11 cellular contexts compared by ENCODE assay signal in genomic region chr1:67771152-67771551, GRCh38.
A peak's percentile ranks its signal among the peaks of the same experiment; 100 is the strongest.
DNase-seq lines count a peak whose midpoint lies in the region; ATAC-seq and TF ChIP-seq lines count a peak whose summit lies in the region.
"Had no signal": no experiment of that assay in that cellular context is flagged by ENCODE, and none has a peak within 500 bp of the region (broad histone marks: within the 10 kb centered on the region; RNA-seq: fewer than 3 reads in every experiment).

No MANE protein-coding gene starts in this region.

- H3K27me3 ChIP-seq in DND-41 (ENCODE audit: insufficient read depth, low read length, poor library complexity) = peaks cover 36% of the 10 kb centered on the region
- H3K27me3 ChIP-seq: upper lobe of left lung had no signal

- no peak overlapping the region for H2AFZ ChIP-seq in DND-41 (ENCODE audit: low read depth, low read length)

- H3K4me3 ChIP-seq in DND-41 (ENCODE audit: low read depth in 1 of 2, low read length in 2 of 2) = no peak overlapping the region
- H3K4me3 ChIP-seq: upper lobe of left lung had no signal

- H3K4me1 Mint-ChIP-seq in chondrocyte (ENCODE audit: low read depth) (peaks cover 39% of the 10 kb centered on the region), mesothelial cell of epicardium (peaks cover 19% of the 10 kb centered on the region), type B pancreatic cell (ENCODE audit: unreplicated experiment) (peaks cover 3% of the 10 kb centered on the region)

- TF ChIP-seq CTCF in DND-41 (IDR thresholded peaks at IDR 0.05; ENCODE audit: borderline replicate concordance, extremely low read depth, low read length, poor library complexity, severe bottlenecking) (peak; percentile 36), chondrocyte (IDR thresholded peaks at IDR 0.05) (peak; percentile 29), mesothelial cell of epicardium (IDR thresholded peaks at IDR 0.05; ENCODE audit: unreplicated experiment) (no peak), type B pancreatic cell (conservative IDR thresholded peaks at IDR 0.05) (no peak)

- H3K4me3 Mint-ChIP-seq in chondrocyte (ENCODE audit: unreplicated experiment) = no peak overlapping the region
- no peak overlapping the region for H3K4me3 Mint-ChIP-seq in mesothelial cell of epicardium
- no peak overlapping the region for H3K4me3 Mint-ChIP-seq in type B pancreatic cell
- H3K4me3 Mint-ChIP-seq: activated B cell treated with CpG ODN at 0.5 μM for 24 hours; activated naive CD8-positive, alpha-beta T cell treated with anti-CD3 and anti-CD28 coated beads, Interleukin-2, amount 10 ng/mL, durations not matched to agents 7 days and 5 days had no signal

- H3K9me3 Mint-ChIP-seq in chondrocyte (ENCODE audit: low read depth) (no peaks in the 10 kb centered on the region), mesothelial cell of epicardium (no peaks in the 10 kb centered on the region), type B pancreatic cell (no peaks in the 10 kb centered on the region)
- H3K9me3 Mint-ChIP-seq: activated B cell treated with CpG ODN at 0.5 μM for 24 hours; activated naive CD8-positive, alpha-beta T cell treated with anti-CD3 and anti-CD28 coated beads, Interleukin-2, amount 10 ng/mL, durations not matched to agents 7 days and 5 days had no signal

- DNase-seq in DND-41 = no peak
- DNase-seq in M059J (ENCODE audit: low read depth) = peak; percentile 80
- DNase-seq in chondrocyte (ENCODE audit: low spot score) = no peak
- no peak for DNase-seq in mesothelial cell of epicardium (ENCODE audit: low spot score in 2 of 2, unreplicated experiment in 2 of 2)
- DNase-seq in type B pancreatic cell (ENCODE audit: extremely low spot score, unreplicated experiment) = no peak
- no peak for DNase-seq in ureter (ENCODE audit: low spot score)
- DNase-seq: activated B cell treated with CpG ODN at 0.5 μM for 24 hours; activated naive CD8-positive, alpha-beta T cell treated with anti-CD3 and anti-CD28 coated beads, Interleukin-2, amount 10 ng/mL, durations not matched to agents 7 days and 5 days had no signal

- no peak overlapping the region for H3K9ac ChIP-seq in DND-41 (ENCODE audit: low read depth, low read length)

- no peaks in the 10 kb centered on the region for H3K4me1 ChIP-seq in DND-41 (ENCODE audit: insufficient read depth, low read length)

- H4K20me1 ChIP-seq in DND-41 (ENCODE audit: insufficient read depth, low read length) = no peaks in the 10 kb centered on the region

- no peaks in the 10 kb centered on the region for H3K27me3 Mint-ChIP-seq in chondrocyte (ENCODE audit: low read depth)
- H3K27me3 Mint-ChIP-seq in mesothelial cell of epicardium (ENCODE audit: low read depth) = no peaks in the 10 kb centered on the region
- H3K27me3 Mint-ChIP-seq in type B pancreatic cell = no peaks in the 10 kb centered on the region

- H3K27ac ChIP-seq in DND-41 (ENCODE audit: low read length) = no peak overlapping the region
- H3K27ac ChIP-seq: upper lobe of left lung had no signal

- H3K36me3 Mint-ChIP-seq in chondrocyte (ENCODE audit: low read depth) = peaks cover 20% of the 10 kb centered on the region
- peaks cover 19% of the 10 kb centered on the region for H3K36me3 Mint-ChIP-seq in mesothelial cell of epicardium
- peaks cover 15% of the 10 kb centered on the region for H3K36me3 Mint-ChIP-seq in type B pancreatic cell
- H3K36me3 Mint-ChIP-seq: activated naive CD8-positive, alpha-beta T cell treated with anti-CD3 and anti-CD28 coated beads, Interleukin-2, amount 10 ng/mL, durations not matched to agents 7 days and 5 days had no signal

- no peak for ATAC-seq in DND-41 (ENCODE audit: insufficient read depth, low read depth)
- ATAC-seq in HG03469 (IDR thresholded peaks at IDR 0.05; ENCODE audit: unreplicated experiment) = no peak
- no peak for ATAC-seq in HG03442 (IDR thresholded peaks at IDR 0.05; ENCODE audit: unreplicated experiment)

- H3K79me2 ChIP-seq in DND-41 (ENCODE audit: insufficient read depth, low read length) = no peaks in the 10 kb centered on the region

- peak overlapping the region; percentile 42 for H3K27ac Mint-ChIP-seq in chondrocyte (ENCODE audit: unreplicated experiment)
- H3K27ac Mint-ChIP-seq in mesothelial cell of epicardium = peak overlapping the region; percentile 73
- no peak overlapping the region for H3K27ac Mint-ChIP-seq in type B pancreatic cell
- H3K27ac Mint-ChIP-seq: activated B cell treated with CpG ODN at 0.5 μM for 24 hours; activated naive CD8-positive, alpha-beta T cell treated with anti-CD3 and anti-CD28 coated beads, Interleukin-2, amount 10 ng/mL, durations not matched to agents 7 days and 5 days had no signal

- no peaks in the 10 kb centered on the region for H3K9me3 ChIP-seq in DND-41 (ENCODE audit: insufficient read depth, low read length, severe bottlenecking)
- H3K9me3 ChIP-seq: upper lobe of left lung had no signal

- no peak overlapping the region for H3K4me2 ChIP-seq in DND-41 (ENCODE audit: insufficient read depth, low read length)

- no peaks in the 10 kb centered on the region for H3K36me3 ChIP-seq in DND-41 (ENCODE audit: insufficient read depth, low read length)

Comparison
In these comparisons a context has a peak if more than half of its experiments do, and no peak if none do; other contexts are left out.
1. CTCF ChIP-seq: peak in DND-41 (single experiment) and chondrocyte (single experiment); none in mesothelial cell of epicardium (single experiment) and type B pancreatic cell (single experiment).